ENCODE assay signal across 2 cellular contexts in genomic region chr6:146916435-146917015, GRCh38.
TF ChIP-seq lines count a peak whose summit lies in the region.

No MANE protein-coding gene starts in this region.

TF ChIP-seq in endothelial cell of umbilical vein, 7 proteins besides CTCF, POLR2A, EP300 and RAD21 (continued from another document):
- no peak for TF ChIP-seq EZH2 (IDR thresholded peaks at IDR 0.05; ENCODE audit: borderline replicate concordance, low read depth, low read length, severe bottlenecking)

TF ChIP-seq in HepG2, 621 proteins besides CTCF, POLR2A, EP300 and RAD21 (continued from another document):
- TF ChIP-seq BCLAF1 (IDR thresholded peaks at IDR 0.05) (no peak), ZNF83 (CRISPR knock-in tag; IDR thresholded peaks at IDR 0.05; ENCODE audit: borderline replicate concordance) (no peak)
